ENCODE assay signal across 1 cellular context in the genomic region with DNA sequence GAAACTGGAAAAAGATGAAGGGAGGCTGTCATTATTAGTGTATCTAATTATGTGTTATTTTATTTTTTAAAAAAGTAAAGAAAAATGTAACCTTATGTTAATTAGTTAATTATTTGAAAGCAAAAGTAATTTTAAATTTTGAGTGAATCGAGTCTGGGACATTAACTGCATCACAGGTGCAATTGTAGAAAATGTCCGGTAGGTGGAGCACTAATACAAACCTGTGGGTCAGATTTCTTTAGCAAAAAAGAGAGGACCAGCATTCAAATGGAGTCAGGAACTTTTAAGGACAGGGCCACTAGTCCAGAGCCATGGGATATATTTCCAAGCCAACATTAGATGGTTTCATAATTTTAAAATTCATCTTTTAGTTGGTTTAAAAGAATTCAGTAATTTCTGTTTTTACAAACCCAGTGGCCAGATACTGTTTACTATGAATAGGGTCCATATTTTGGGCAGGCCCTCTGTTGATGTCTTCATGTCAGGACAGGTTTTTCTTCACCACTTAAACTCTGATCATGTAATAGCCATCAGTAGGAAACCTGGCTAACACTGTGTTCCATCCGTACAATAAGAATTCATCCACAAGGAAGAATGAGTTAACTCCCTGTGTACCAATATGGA.
TF ChIP-seq lines count a peak whose summit lies in the region.

No MANE protein-coding gene starts in this region.

TF ChIP-seq in HepG2, 621 proteins besides CTCF, POLR2A, EP300 and RAD21:
- peak; percentile 57 for TF ChIP-seq STAG1 (CRISPR knock-in tag; IDR thresholded peaks at IDR 0.05)
- TF ChIP-seq, protein P1, sequence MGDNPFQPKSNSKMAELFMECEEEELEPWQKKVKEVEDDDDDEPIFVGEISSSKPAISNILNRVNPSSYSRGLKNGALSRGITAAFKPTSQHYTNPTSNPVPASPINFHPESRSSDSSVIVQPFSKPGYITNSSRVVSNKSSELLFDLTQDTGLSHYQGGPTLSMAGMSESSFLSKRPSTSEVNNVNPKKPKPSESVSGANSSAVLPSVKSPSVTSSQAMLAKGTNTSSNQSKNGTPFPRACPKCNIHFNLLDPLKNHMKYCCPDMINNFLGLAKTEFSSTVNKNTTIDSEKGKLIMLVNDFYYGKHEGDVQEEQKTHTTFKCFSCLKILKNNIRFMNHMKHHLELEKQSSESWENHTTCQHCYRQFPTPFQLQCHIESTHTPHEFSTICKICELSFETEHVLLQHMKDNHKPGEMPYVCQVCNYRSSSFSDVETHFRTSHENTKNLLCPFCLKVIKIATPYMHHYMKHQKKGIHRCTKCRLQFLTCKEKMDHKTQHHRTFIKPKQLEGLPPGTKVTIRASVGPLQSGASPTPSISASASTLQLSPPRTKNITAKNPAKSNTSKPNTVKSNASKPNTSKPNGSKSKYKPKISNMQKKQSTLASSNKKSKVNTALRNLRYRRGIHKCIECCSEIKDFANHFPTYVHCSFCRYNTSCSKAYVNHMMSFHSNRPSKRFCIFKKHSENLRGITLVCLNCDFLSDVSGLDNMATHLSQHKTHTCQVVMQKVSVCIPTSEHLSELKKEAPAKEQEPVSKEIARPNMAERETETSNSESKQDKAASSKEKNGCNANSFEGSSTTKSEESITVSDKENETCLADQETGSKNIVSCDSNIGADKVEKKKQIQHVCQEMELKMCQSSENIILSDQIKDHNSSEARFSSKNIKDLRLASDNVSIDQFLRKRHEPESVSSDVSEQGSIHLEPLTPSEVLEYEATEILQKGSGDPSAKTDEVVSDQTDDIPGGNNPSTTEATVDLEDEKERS (CRISPR knock-in tag; IDR thresholded peaks at IDR 0.05) = no peak
- peak; percentile 61; the same call in 1 of the 2 replicates for TF ChIP-seq SMC3 (IDR thresholded peaks at IDR 0.05; ENCODE audit: low read length)
- no peak for TF ChIP-seq ZNF777 (CRISPR knock-in tag; IDR thresholded peaks at IDR 0.05)
- TF ChIP-seq MIXL1 (CRISPR knock-in tag; IDR thresholded peaks at IDR 0.05) = no peak
- TF ChIP-seq, protein P2, sequence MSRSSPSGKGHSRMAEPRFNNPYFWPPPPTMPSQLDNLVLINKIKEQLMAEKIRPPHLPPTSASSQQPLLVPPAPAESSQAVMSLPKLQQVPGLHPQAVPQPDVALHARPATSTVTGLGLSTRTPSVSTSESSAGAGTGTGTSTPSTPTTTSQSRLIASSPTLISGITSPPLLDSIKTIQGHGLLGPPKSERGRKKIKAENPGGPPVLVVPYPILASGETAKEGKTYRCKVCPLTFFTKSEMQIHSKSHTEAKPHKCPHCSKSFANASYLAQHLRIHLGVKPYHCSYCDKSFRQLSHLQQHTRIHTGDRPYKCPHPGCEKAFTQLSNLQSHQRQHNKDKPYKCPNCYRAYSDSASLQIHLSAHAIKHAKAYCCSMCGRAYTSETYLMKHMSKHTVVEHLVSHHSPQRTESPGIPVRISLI (CRISPR knock-in tag; IDR thresholded peaks at IDR 0.05; ENCODE audit: borderline replicate concordance) = no peak
- TF ChIP-seq ZNF446 (CRISPR knock-in tag; IDR thresholded peaks at IDR 0.05) = no peak
- no peak for TF ChIP-seq POGZ (CRISPR knock-in tag; IDR thresholded peaks at IDR 0.05)
- TF ChIP-seq MEIS1 (CRISPR knock-in tag; IDR thresholded peaks at IDR 0.05; ENCODE audit: borderline replicate concordance) = no peak
- TF ChIP-seq BHLHE40 (IDR thresholded peaks at IDR 0.05; ENCODE audit: low read length) = no peak
